In genomic region chr11:114061053-114062049, GRCh38 we compare ENCODE assay signal across 8 cellular contexts. TPM values are rescaled to one million over a fixed set of nuclear protein-coding genes. Genes with fewer than 3 reads are reported as not detected.
DNase-seq lines count a peak whose midpoint lies in the region; ATAC-seq and TF ChIP-seq lines count a peak whose summit lies in the region.

No MANE protein-coding gene starts in this region.

- TF ChIP-seq POLR2A in spleen (IDR thresholded peaks at IDR 0.05), result no peak

- peaks cover 31 to 43% (median 31%) of the 10 kb centered on the region in 3 donors for H3K27me3 Mint-ChIP-seq in immature natural killer cell (ENCODE audit: low read depth in 3 of 3)

- TF ChIP-seq CTCF in AG09309 (IDR thresholded peaks at IDR 0.05; ENCODE audit: control insufficient read depth, insufficient read depth, low read depth, low read length, missing control alignments) (no peak), HL-60 (IDR thresholded peaks at IDR 0.05; ENCODE audit: insufficient read depth, low read length) (no peak), astrocyte of the spinal cord (IDR thresholded peaks at IDR 0.05; ENCODE audit: low read depth, low read length) (no peak), spleen (IDR thresholded peaks at IDR 0.05 in 8 of 11, conservative IDR thresholded peaks at IDR 0.05 in 3 of 11) (no peak)

- H3K4me3 ChIP-seq in AG09309 (ENCODE audit: control insufficient read depth, low read depth, low read length), result peak overlapping the region; percentile 51
- peak overlapping the region; percentile 73 for H3K4me3 ChIP-seq in HL-60 (replicated peaks; ENCODE audit: insufficient read depth, low read length)
- H3K4me3 ChIP-seq in astrocyte of the spinal cord (ENCODE audit: low read depth, low read length), result peak overlapping the region; percentile 81
- peak overlapping the region; percentile 77 to 97 (median 88) for H3K4me3 ChIP-seq in spleen

- peaks cover 14 to 24% (median 17%) of the 10 kb centered on the region in 3 donors for H3K36me3 Mint-ChIP-seq in immature natural killer cell

- ATAC-seq in GM19035 (IDR thresholded peaks at IDR 0.05; ENCODE audit: unreplicated experiment), result no peak

- intact Hi-C loops in spleen (cut with DNase I; ENCODE audit: low total_unique reads), result no loop called here

- H3K27me3 ChIP-seq in HL-60 (ENCODE audit: insufficient read depth, poor library complexity, severe bottlenecking) (no peaks in the 10 kb centered on the region), spleen (replicated peaks in 1 of 7) (peaks cover 0 to 54% (median 14%) of the 10 kb centered on the region in 7 donors)

- peak overlapping the region; percentile 97 to 99 (median 98) for H3K4me3 Mint-ChIP-seq in immature natural killer cell

- WGBS in spleen, 5 donors, result 7 to 21% (median 11%) methylated on average over 30 to 52 of the region's 52 CpGs

- in situ Hi-C loops in astrocyte of the spinal cord (cut with HindIII; ENCODE audit: low sequenced_read_pairs), result no loop called here

- peak overlapping the region; percentile 95 to 100 (median 99) for H3K27ac Mint-ChIP-seq in immature natural killer cell

- peaks cover 56 to 64% of the 10 kb centered on the region in 2 donors for H3K4me1 Mint-ChIP-seq in immature natural killer cell

- DNase-seq in AG09309 (ENCODE audit: low read depth), result no peak
- DNase-seq in HL-60 (ENCODE audit: low read depth in 1 of 2, low spot score in 1 of 2), result peak in 1 of 2 experiments; percentile 42
- DNase-seq in astrocyte of the spinal cord (ENCODE audit: low read depth, low spot score), result peak; percentile 40
- DNase-seq in immature natural killer cell, result peak in 1 of 3 donors; percentile 34
- peak; percentile 82 for DNase-seq in spleen
- DNase-seq in activated gamma-delta T cell (lab: John Stamatoyannopoulos, UW), result no peak
- DNase-seq in NK-92 (lab: John Stamatoyannopoulos, UW; ENCODE audit: unreplicated experiment), result no peak

- no peaks in the 10 kb centered on the region for H3K9me3 Mint-ChIP-seq in immature natural killer cell

- H3K27ac ChIP-seq in HL-60 (replicated peaks) (peak overlapping the region; percentile 88), spleen (peak overlapping the region in 7 of 8 donors; percentile 76 to 95 (median 92))

- peaks cover 0 to 38% (median 19%) of the 10 kb centered on the region in 6 donors for H3K36me3 ChIP-seq in spleen

- peaks cover 4 to 94% (median 44%) of the 10 kb centered on the region in 6 donors for H3K4me1 ChIP-seq in spleen

- H3K9me3 ChIP-seq in spleen, result no peaks in the 10 kb centered on the region

RNA-seq across cellular contexts. Expression of gene ZBTB16, which starts 1.8 kb away (rescaled TPM):
- 100 to 1,000 TPM in 1 of 3 donors, 10 to 100 TPM in 2; 90.4 to 197 (median 92.5) TPM for polyA plus RNA-seq in immature natural killer cell
- total RNA-seq in spleen, result 10 to 100 TPM in 6 of 7 donors, 1 to 10 TPM in 1; 8.4 to 85.6 (median 81.9) TPM
- 1 to 10 TPM; 1.5 to 9.2 (median 2.8) TPM for polyA plus RNA-seq in spleen

Comparison
In these comparisons a context has a peak if more than half of its experiments do, and no peak if none do; other contexts are left out.
1. DNase-seq: peak in astrocyte of the spinal cord (single experiment) and spleen (single experiment); none in AG09309 (single experiment), activated gamma-delta T cell (single experiment) and NK-92 (single experiment).
2. RNA of gene ZBTB16, which starts 1.8 kb away (polyA plus RNA-seq): 90.4 to 197 TPM in immature natural killer cell; 1.5 to 9.2 TPM in spleen; every median in the first group is over 4 times any median in the second.
3. Peak in every context shown above with its lines, with median percentiles within 50 percentile points of each other: H3K4me3 ChIP-seq.